Comparison of ENCODE assay signal across 9 cellular contexts in genomic region chr2:64858541-64859031, GRCh38.
DNase-seq lines count a peak whose midpoint lies in the region; ATAC-seq, FAIRE-seq and TF ChIP-seq lines count a peak whose summit lies in the region.
"Had no signal": no experiment of that assay in that cellular context is flagged by ENCODE, and none has a peak within 500 bp of the region (broad histone marks: within the 10 kb centered on the region; RNA-seq: fewer than 3 reads in every experiment).

No MANE protein-coding gene starts in this region.

- no peaks in the 10 kb centered on the region for H3K27me3 ChIP-seq in RWPE2 (ENCODE audit: insufficient read depth, poor library complexity, severe bottlenecking)
- no peaks in the 10 kb centered on the region for H3K27me3 ChIP-seq in right atrium auricular region
- no peaks in the 10 kb centered on the region for H3K27me3 ChIP-seq in gastrocnemius medialis

- peak; percentile 6 for ATAC-seq in GM19455 (IDR thresholded peaks at IDR 0.05; ENCODE audit: unreplicated experiment)
- ATAC-seq in RWPE2 (ENCODE audit: low read depth) = no peak
- ATAC-seq in gastrocnemius medialis = no peak
- ATAC-seq in GM21717 (IDR thresholded peaks at IDR 0.05; ENCODE audit: unreplicated experiment) = no peak
- no peak for ATAC-seq in HG03196 (IDR thresholded peaks at IDR 0.05; ENCODE audit: unreplicated experiment)

- in situ Hi-C loops in gastrocnemius medialis (cut with MboI; ENCODE audit: low sequenced_read_pairs in 4 of 4) = loop anchor here (10.0 to 25.0 kb wide), 5 partner anchors 94 to 521 kb away; no protein-coding TSS in a partner anchor

- H3K4me3 ChIP-seq in RWPE2 (ENCODE audit: severe bottlenecking) = no peak overlapping the region
- peak overlapping the region in 1 of 2 donors; percentile 56 for H3K4me3 ChIP-seq in right atrium auricular region
- peak overlapping the region; percentile 55 to 74 (median 58) for H3K4me3 ChIP-seq in gastrocnemius medialis

- TF ChIP-seq POLR2A in gastrocnemius medialis (IDR thresholded peaks at IDR 0.05) = no peak

- H3K9me3 ChIP-seq in RWPE2 (ENCODE audit: severe bottlenecking) = no peaks in the 10 kb centered on the region
- H3K9me3 ChIP-seq in right atrium auricular region = no peaks in the 10 kb centered on the region
- H3K9me3 ChIP-seq in gastrocnemius medialis = no peaks in the 10 kb centered on the region

- intact Hi-C loops in gastrocnemius medialis (cut with DNase I; ENCODE audit: low total_unique reads) = loop anchor here (1.0 to 10.0 kb wide), 5 partner anchors 91 to 576 kb away; partner anchors contain the start of genes AFTPH, SERTAD2 and SPRED2

- TF ChIP-seq CTCF in RWPE2 (IDR thresholded peaks at IDR 0.05; ENCODE audit: poor library complexity, severe bottlenecking) = no peak
- TF ChIP-seq CTCF in right atrium auricular region (IDR thresholded peaks at IDR 0.05) = no peak
- no peak for TF ChIP-seq CTCF in gastrocnemius medialis (IDR thresholded peaks at IDR 0.05 in 4 of 5, conservative IDR thresholded peaks at IDR 0.05 in 1 of 5)
- no peak for TF ChIP-seq CTCF in D721Med (IDR thresholded peaks at IDR 0.05; ENCODE audit: insufficient read depth, missing control alignments)

- DNase-seq in RWPE2 (ENCODE audit: low spot score) (no peak), right atrium auricular region (ENCODE audit: low spot score) (no peak), gastrocnemius medialis (peak in 1 of 2 donors; percentile 34), GM03348 (ENCODE audit: low spot score) (no peak), D721Med (ENCODE audit: insufficient read length, low spot score) (no peak)

- no peaks in the 10 kb centered on the region for H3K36me3 ChIP-seq in RWPE2 (ENCODE audit: low read depth)
- no peaks in the 10 kb centered on the region for H3K36me3 ChIP-seq in right atrium auricular region
- H3K36me3 ChIP-seq in gastrocnemius medialis = no peaks in the 10 kb centered on the region

- H3K27ac ChIP-seq in RWPE2 (ENCODE audit: poor library complexity, severe bottlenecking) = peak overlapping the region; percentile 56
- peak overlapping the region; percentile 95 to 96 for H3K27ac ChIP-seq in right atrium auricular region
- H3K27ac ChIP-seq in gastrocnemius medialis = peak overlapping the region; percentile 87 to 98 (median 96)

- no peak for FAIRE-seq in D721Med (lab: Jason Lieb, UNC)
- FAIRE-seq: islet of Langerhans had no signal

- H3K4me1 ChIP-seq in RWPE2 (ENCODE audit: insufficient read depth, poor library complexity, severe bottlenecking) = peaks cover 10% of the 10 kb centered on the region
- H3K4me1 ChIP-seq in right atrium auricular region = peaks cover 0 to 55% of the 10 kb centered on the region in 2 donors
- peaks cover 26 to 35% of the 10 kb centered on the region in 2 donors for H3K4me1 ChIP-seq in gastrocnemius medialis
